ENCODE assay signal across 9 cellular contexts in the genomic region with DNA sequence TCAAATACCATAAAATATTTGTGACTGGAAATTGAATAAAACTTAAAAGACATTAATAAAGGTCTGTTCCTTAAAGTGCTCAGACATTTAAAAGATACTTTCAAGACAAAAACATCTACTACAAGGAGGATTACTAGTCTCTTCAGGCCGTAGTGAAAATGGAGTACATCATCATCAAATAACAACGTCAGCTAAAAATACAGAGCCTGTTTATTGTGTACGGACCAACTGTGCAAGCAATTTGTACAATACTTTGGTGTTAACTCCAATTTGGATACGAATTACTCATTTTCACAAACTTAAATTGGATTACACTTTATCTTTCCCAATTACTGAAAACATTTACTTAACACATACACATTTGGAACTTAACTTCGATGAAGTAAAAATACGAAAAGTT. TPM values are rescaled to one million over a fixed set of nuclear protein-coding genes. Genes with fewer than 3 reads are reported as not detected.
DNase-seq lines count a peak whose midpoint lies in the region; ATAC-seq, FAIRE-seq and TF ChIP-seq lines count a peak whose summit lies in the region.
"Had no signal": no experiment of that assay in that cellular context is flagged by ENCODE, and none has a peak within 500 bp of the region (broad histone marks: within the 10 kb centered on the region; RNA-seq: fewer than 3 reads in every experiment).

No MANE protein-coding gene starts in this region.

- FAIRE-seq in endometrium (lab: Jason Lieb, UNC) = peak; percentile 4

- ATAC-seq in GM18868 (IDR thresholded peaks at IDR 0.05; ENCODE audit: unreplicated experiment) (no peak), HG02759 (IDR thresholded peaks at IDR 0.05; ENCODE audit: unreplicated experiment) (no peak)
- no peak for ATAC-seq in activated CD8-positive, alpha-beta memory T cell treated with anti-CD3 and anti-CD28 coated beads, Interleukin-2, amount 10 ng/mL, durations not matched to agents 7 days and 5 days

- TF ChIP-seq CTCF in nephron progenitor cell (IDR thresholded peaks at IDR 0.05) = no peak

- peak overlapping the region; percentile 94 for H3K4me3 Mint-ChIP-seq in nephron progenitor cell
- H3K4me3 Mint-ChIP-seq in activated CD8-positive, alpha-beta memory T cell treated with anti-CD3 and anti-CD28 coated beads, Interleukin-2, amount 10 ng/mL, durations not matched to agents 7 days and 5 days = no peak overlapping the region

- peaks cover 6% of the 10 kb centered on the region for H3K9me3 Mint-ChIP-seq in nephron progenitor cell
- H3K9me3 Mint-ChIP-seq in activated CD8-positive, alpha-beta memory T cell treated with anti-CD3 and anti-CD28 coated beads, Interleukin-2, amount 10 ng/mL, durations not matched to agents 7 days and 5 days (ENCODE audit: low read depth) = no peaks in the 10 kb centered on the region

- H3K36me3 Mint-ChIP-seq in nephron progenitor cell (ENCODE audit: low read depth) = peaks cover 12% of the 10 kb centered on the region
- H3K36me3 Mint-ChIP-seq in activated CD8-positive, alpha-beta memory T cell treated with anti-CD3 and anti-CD28 coated beads, Interleukin-2, amount 10 ng/mL, durations not matched to agents 7 days and 5 days = no peaks in the 10 kb centered on the region

- DNase-seq in DMS53 (lab: John Stamatoyannopoulos, UW) (peak; percentile 56), NCI-H526 treated with DMSO at 0.1 percent for 48 hours (lab: John Stamatoyannopoulos, UW) (peak; percentile 38), nephron progenitor cell (no peak), NCI-H1092 treated with DMSO at 0.1 percent for 48 hours (lab: John Stamatoyannopoulos, UW) (no peak)
- no peak for DNase-seq in activated CD8-positive, alpha-beta memory T cell treated with anti-CD3 and anti-CD28 coated beads, Interleukin-2, amount 10 ng/mL, durations not matched to agents 7 days and 5 days
- DNase-seq: activated CD4-positive, alpha-beta T cell treated with anti-CD3 and anti-CD28 coated beads, Interleukin-2, amount 50 U/mL, for 1 hour had no signal

- H3K4me1 Mint-ChIP-seq in nephron progenitor cell = peaks cover 49% of the 10 kb centered on the region
- peaks cover 15% of the 10 kb centered on the region for H3K4me1 Mint-ChIP-seq in activated CD8-positive, alpha-beta memory T cell treated with anti-CD3 and anti-CD28 coated beads, Interleukin-2, amount 10 ng/mL, durations not matched to agents 7 days and 5 days

- CTCF ChIA-PET in activated CD8-positive, alpha-beta memory T cell treated with anti-CD3 and anti-CD28 coated beads, Interleukin-2, amount 10 ng/mL, durations not matched to agents 7 days and 5 days (lab: Charles Lee) = no interaction called here

- H3K27me3 Mint-ChIP-seq in nephron progenitor cell (ENCODE audit: low read depth, poor library complexity) = peaks cover 3% of the 10 kb centered on the region
- H3K27me3 Mint-ChIP-seq in activated CD8-positive, alpha-beta memory T cell treated with anti-CD3 and anti-CD28 coated beads, Interleukin-2, amount 10 ng/mL, durations not matched to agents 7 days and 5 days = peaks cover 48% of the 10 kb centered on the region

- peak overlapping the region; percentile 44 for H3K27ac Mint-ChIP-seq in nephron progenitor cell
- H3K27ac Mint-ChIP-seq in activated CD8-positive, alpha-beta memory T cell treated with anti-CD3 and anti-CD28 coated beads, Interleukin-2, amount 10 ng/mL, durations not matched to agents 7 days and 5 days = no peak overlapping the region

RNA-seq across cellular contexts. Expression of gene CYP39A1, which starts 0.9 kb away (rescaled TPM):
- total RNA-seq in activated CD8-positive, alpha-beta memory T cell treated with anti-CD3 and anti-CD28 coated beads, Interleukin-2, amount 10 ng/mL, durations not matched to agents 7 days and 5 days = not detected

RNA-seq across cellular contexts. Expression of gene SLC25A27, which starts 1.0 kb away (rescaled TPM):
- total RNA-seq in activated CD8-positive, alpha-beta memory T cell treated with anti-CD3 and anti-CD28 coated beads, Interleukin-2, amount 10 ng/mL, durations not matched to agents 7 days and 5 days = under 1 TPM; 0.12 to 0.35 TPM

RNA-seq across cellular contexts. Expression of gene TDRD6, which starts 35.9 kb away (rescaled TPM):
- total RNA-seq in activated CD8-positive, alpha-beta memory T cell treated with anti-CD3 and anti-CD28 coated beads, Interleukin-2, amount 10 ng/mL, durations not matched to agents 7 days and 5 days = not detected

Comparison
In these comparisons a context has a peak if more than half of its experiments do, and no peak if none do; other contexts are left out.
1. DNase-seq: peak in DMS53 (single experiment) and NCI-H526 treated with DMSO at 0.1 percent for 48 hours (single experiment); none in nephron progenitor cell (single experiment), NCI-H1092 treated with DMSO at 0.1 percent for 48 hours (single experiment) and activated CD8-positive, alpha-beta memory T cell treated with anti-CD3 and anti-CD28 coated beads, Interleukin-2, amount 10 ng/mL, durations not matched to agents 7 days and 5 days (single experiment).